In genomic region chr9:37471942-37472679, GRCh38 we compare ENCODE assay signal across 8 cellular contexts. TPM values are rescaled to one million over a fixed set of nuclear protein-coding genes. Genes with fewer than 3 reads are reported as not detected.
DNase-seq lines count a peak whose midpoint lies in the region; ATAC-seq and TF ChIP-seq lines count a peak whose summit lies in the region.

No MANE protein-coding gene starts in this region.

- H3K4me1 ChIP-seq in iPS DF 6.9 (ENCODE audit: control insufficient read depth, insufficient read depth, low read length) (no peaks in the 10 kb centered on the region), gastrocnemius medialis (peaks cover 0 to under 1% of the 10 kb centered on the region in 2 donors)

- H3K4me3 ChIP-seq in iPS DF 6.9 (ENCODE audit: low read length): no peak overlapping the region
- H3K4me3 ChIP-seq in gastrocnemius medialis: peak overlapping the region; percentile 2 to 39 (median 30)

- intact Hi-C loops in gastrocnemius medialis (cut with DNase I; ENCODE audit: low total_unique reads): no loop called here

- no peaks in the 10 kb centered on the region for H3K9me3 ChIP-seq in iPS DF 6.9 (ENCODE audit: control insufficient read depth, insufficient read depth, low read length)
- peaks cover 0 to 7% (median 0%) of the 10 kb centered on the region in 3 donors for H3K9me3 ChIP-seq in gastrocnemius medialis

- no peak for TF ChIP-seq POLR2A in gastrocnemius medialis (IDR thresholded peaks at IDR 0.05)

- ATAC-seq in gastrocnemius medialis: peak in 1 of 2 donors; percentile 68

- TF ChIP-seq CTCF in gastrocnemius medialis (IDR thresholded peaks at IDR 0.05 in 4 of 5, conservative IDR thresholded peaks at IDR 0.05 in 1 of 5): no peak

- no CpG with 5 or more reads among the region's 7 CpGs for WGBS in iPS DF 6.9 (ENCODE audit: insufficient coverage, insufficient read length)

- peak; percentile 98 for DNase-seq in ACHN
- peak; percentile 37 for DNase-seq in HPDE6-E6E7 (ENCODE audit: extremely low spot score)
- peak; percentile 63 for DNase-seq in amniotic stem cell (lab: John Stamatoyannopoulos, UW)
- peak; percentile 77 for DNase-seq in iPS DF 6.9 (ENCODE audit: low read depth, low spot score)
- DNase-seq in gastrocnemius medialis: no peak
- DNase-seq in activated CD8-positive, alpha-beta memory T cell treated with anti-CD3 and anti-CD28 coated beads for 24 hours: no peak
- no peak for DNase-seq in NCI-H774 (lab: John Stamatoyannopoulos, UW)
- no peak for DNase-seq in KBM-7

- H3K27ac ChIP-seq in iPS DF 6.9 (ENCODE audit: low read length): no peak overlapping the region
- H3K27ac ChIP-seq in gastrocnemius medialis: peak overlapping the region; percentile 24 to 63 (median 54)

- H3K27me3 ChIP-seq in iPS DF 6.9 (ENCODE audit: control insufficient read depth, insufficient read depth, low read length) (no peaks in the 10 kb centered on the region), gastrocnemius medialis (no peaks in the 10 kb centered on the region)

- H3K36me3 ChIP-seq in iPS DF 6.9 (ENCODE audit: control insufficient read depth, insufficient read depth, low read length): no peaks in the 10 kb centered on the region
- no peaks in the 10 kb centered on the region for H3K36me3 ChIP-seq in gastrocnemius medialis

- in situ Hi-C loops in ACHN (cut with HindIII; ENCODE audit: low pct_ligation_motif_present, low pct_unique_long_range_greater_than_20kb, low sequenced_read_pairs): no loop called here
- in situ Hi-C loops in gastrocnemius medialis (cut with MboI; ENCODE audit: low sequenced_read_pairs in 4 of 4): loop anchor here in 2 of 4 donors (10.0 to 25.0 kb wide), 2 partner anchors 113 to 590 kb away; partner anchors contain the start of gene SHB (in 1 of the 2)
- in situ Hi-C loops in KBM-7 (cut with MboI; ENCODE audit: low pct_unique_long_range_greater_than_20kb, low sequenced_read_pairs): no loop called here

RNA-seq across cellular contexts. Expression of gene ZBTB5, which starts 6.9 kb away (rescaled TPM):
- total RNA-seq in gastrocnemius medialis: 1 to 10 TPM; 5.6 to 7.0 (median 6.7) TPM

RNA-seq across cellular contexts. Expression of gene POLR1E, which starts 13.6 kb away (rescaled TPM):
- total RNA-seq in gastrocnemius medialis: 10 to 100 TPM; 16.7 to 22.3 (median 17.6) TPM

RNA-seq across cellular contexts. Expression of gene GRHPR, which starts 49.6 kb away (rescaled TPM):
- total RNA-seq in gastrocnemius medialis: 100 to 1,000 TPM; 119 to 138 (median 128) TPM

Comparison
In these comparisons a context has a peak if more than half of its experiments do, and no peak if none do; other contexts are left out.
1. DNase-seq: peak in ACHN (single experiment), HPDE6-E6E7 (single experiment), amniotic stem cell (single experiment) and iPS DF 6.9 (single experiment); none in gastrocnemius medialis (0 of 2), activated CD8-positive, alpha-beta memory T cell treated with anti-CD3 and anti-CD28 coated beads for 24 hours (single experiment), NCI-H774 (single experiment) and KBM-7 (single experiment).